1 cellular context compared by ENCODE assay signal in genomic region chr6:108732101-108732870, GRCh38.
TF ChIP-seq lines count a peak whose summit lies in the region.

No MANE protein-coding gene starts in this region.

TF ChIP-seq in WTC11, 78 proteins besides CTCF, POLR2A, EP300 and RAD21 (continued from another document):
- TF ChIP-seq ARID4B (CRISPR knock-in tag; IDR thresholded peaks at IDR 0.05; ENCODE audit: borderline replicate concordance) (no peak), TEAD4 (CRISPR knock-in tag; IDR thresholded peaks at IDR 0.05) (no peak), ZNF263 (CRISPR knock-in tag; IDR thresholded peaks at IDR 0.05; ENCODE audit: low read depth) (peak; percentile 10; the same call in 1 of the 2 replicates), SMAD3 (CRISPR knock-in tag; IDR thresholded peaks at IDR 0.05; ENCODE audit: borderline replicate concordance) (no peak), ZNF121 (CRISPR knock-in tag; IDR thresholded peaks at IDR 0.05) (peak; percentile 51; the same call in 1 of the 2 replicates), ZBTB43 (CRISPR knock-in tag; IDR thresholded peaks at IDR 0.05) (no peak), SOX15 (CRISPR knock-in tag; IDR thresholded peaks at IDR 0.05) (no peak), NFATC4 (CRISPR knock-in tag; IDR thresholded peaks at IDR 0.05) (no peak), ZNF425 (CRISPR knock-in tag; conservative IDR thresholded peaks at IDR 0.05) (no peak), FOXK1 (CRISPR knock-in tag; IDR thresholded peaks at IDR 0.05) (no peak), JUN (CRISPR knock-in tag; IDR thresholded peaks at IDR 0.05) (no peak)
